Comparison of ENCODE assay signal across 11 cellular contexts in the genomic region with DNA sequence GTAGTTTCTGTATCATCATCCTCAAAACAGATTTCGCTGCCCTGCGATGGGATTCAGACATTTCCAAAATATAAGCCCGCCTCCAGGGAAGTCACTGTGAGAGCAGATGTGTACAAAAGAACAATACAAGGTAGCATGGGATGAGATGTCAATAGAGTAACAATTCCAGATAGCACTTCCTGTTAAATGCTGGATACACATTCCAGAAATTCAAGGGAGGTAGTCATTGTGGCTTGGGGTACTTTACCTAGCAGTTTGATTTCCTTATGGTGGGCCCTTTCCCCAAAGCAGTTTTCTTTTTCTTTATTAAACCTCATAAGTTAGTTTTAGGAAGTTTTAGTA. TPM values are rescaled to one million over a fixed set of nuclear protein-coding genes. Genes with fewer than 3 reads are reported as not detected.
DNase-seq lines count a peak whose midpoint lies in the region; ATAC-seq, FAIRE-seq and TF ChIP-seq lines count a peak whose summit lies in the region.
"Had no signal": no experiment of that assay in that cellular context is flagged by ENCODE, and none has a peak within 500 bp of the region (broad histone marks: within the 10 kb centered on the region; RNA-seq: fewer than 3 reads in every experiment).

No MANE protein-coding gene starts in this region.

- CTCF ChIA-PET in HepG2 (lab: Yijun Ruan, JAX; ENCODE audit: low intra/inter-chr PET ratio, low total read pairs): no interaction called here
- CTCF ChIA-PET in GM10248 (lab: Yijun Ruan, JAX): no interaction called here

- no peak overlapping the region for H3K9ac ChIP-seq in HepG2 (ENCODE audit: insufficient read depth, low read depth, low read length)

- no peaks in the 10 kb centered on the region for H3K27me3 ChIP-seq in bronchial epithelial cell (ENCODE audit: control insufficient read depth, insufficient read depth, low read length)
- H3K27me3 ChIP-seq in HepG2 (ENCODE audit: control insufficient read depth in 1 of 2, insufficient read depth in 2 of 2, low read length in 2 of 2): peaks cover 0 to 12% of the 10 kb centered on the region in 2 experiments; a peak in 2 of 5 replicates
- no peaks in the 10 kb centered on the region for H3K27me3 ChIP-seq in suprapubic skin

- ATAC-seq in HepG2: no peak
- no peak for ATAC-seq in HG02678 (IDR thresholded peaks at IDR 0.05; ENCODE audit: unreplicated experiment)

- POLR2A ChIA-PET in HepG2 (lab: Yijun Ruan, JAX): no interaction called here
- POLR2A ChIA-PET in GM10248 (lab: Yijun Ruan, JAX): no interaction called here

- peaks cover 16% of the 10 kb centered on the region for H3K4me1 ChIP-seq in HepG2 (ENCODE audit: insufficient read depth, low read length)
- peaks cover 57% of the 10 kb centered on the region for H3K4me1 ChIP-seq in suprapubic skin

- H3K4me3 ChIP-seq in bronchial epithelial cell (ENCODE audit: low read depth, low read length) (peak overlapping the region; percentile 65), HepG2 (replicated peaks in 1 of 3; ENCODE audit: insufficient read depth in 1 of 3, low read depth in 2 of 3, low read length in 3 of 3) (no peak overlapping the region; a peak in 1 of 6 replicates), suprapubic skin (peak overlapping the region; percentile 86)

- TF ChIP-seq CTCF in bronchial epithelial cell (IDR thresholded peaks at IDR 0.05; ENCODE audit: insufficient read depth, low read length, severe bottlenecking) (no peak), HepG2 (CRISPR knock-in tag; IDR thresholded peaks at IDR 0.05) (no peak), suprapubic skin (IDR thresholded peaks at IDR 0.05) (no peak), GM10248 (IDR thresholded peaks at IDR 0.05; ENCODE audit: control extremely low read depth, extremely low read depth, low read depth, missing control alignments) (no peak)

- in situ Hi-C loops in HepG2 (cut with HindIII; ENCODE audit: extremely low pct_ligation_motif_present, low pct_unique_long_range_greater_than_20kb): no loop called here

- TF ChIP-seq POLR2A in HepG2 (IDR thresholded peaks at IDR 0.05; ENCODE audit: insufficient read depth in 1 of 2, low read depth in 2 of 2, low read length in 2 of 2) (no peak), suprapubic skin (IDR thresholded peaks at IDR 0.05) (no peak)

- FAIRE-seq in HTR-8/SVneo (lab: Jason Lieb, UNC) (peak; percentile 70), bronchial epithelial cell (lab: Jason Lieb, UNC) (no peak), HepG2 (lab: Jason Lieb, UNC) (no peak)
- FAIRE-seq: urothelium cell line had no signal

- intact Hi-C loops in HepG2 (cut with micrococcal nuclease; ENCODE audit: unreplicated experiment): loop anchor here (5.0 to 10.0 kb wide), 3 partner anchors 120 to 188 kb away; a partner anchor contains a TSS

- H3K27ac ChIP-seq in HepG2 (ENCODE audit: extremely low read length, insufficient read depth, low read length) (no peak overlapping the region), suprapubic skin (peak overlapping the region; percentile 95)

- H4K20me1 ChIP-seq in HepG2 (ENCODE audit: insufficient read depth, low read length): no peaks in the 10 kb centered on the region; the same call in 1 of the 2 replicates

- TF ChIP-seq EP300 in HepG2 (IDR thresholded peaks at IDR 0.05; ENCODE audit: low read depth in 2 of 2, low read length in 2 of 2) (no peak), HepG2 (CRISPR knock-in tag; IDR thresholded peaks at IDR 0.05; ENCODE audit: borderline replicate concordance) (no peak), suprapubic skin (IDR thresholded peaks at IDR 0.05) (no peak)

- 43% methylated on average over 3 of the region's 3 CpGs for WGBS in HepG2 (ENCODE audit: low lambda C conversion rate)
- WGBS in suprapubic skin: 32% methylated on average over 3 of the region's 3 CpGs

- no peaks in the 10 kb centered on the region for H3K36me3 ChIP-seq in bronchial epithelial cell (ENCODE audit: control insufficient read depth, insufficient read depth, low read length)
- no peaks in the 10 kb centered on the region for H3K36me3 ChIP-seq in HepG2 (replicated peaks in 1 of 2; ENCODE audit: control insufficient read depth in 1 of 2, insufficient read depth in 2 of 2, low read length in 2 of 2)
- H3K36me3 ChIP-seq in suprapubic skin: no peaks in the 10 kb centered on the region

- no peak overlapping the region for H2AFZ ChIP-seq in HepG2 (ENCODE audit: low read length)

- peak overlapping the region; percentile 60; the same call in 1 of the 2 replicates for H3K4me2 ChIP-seq in HepG2 (ENCODE audit: low read depth, low read length)

- TF ChIP-seq RAD21 in HepG2 (CRISPR knock-in tag; IDR thresholded peaks at IDR 0.05): no peak

- H3K9me3 ChIP-seq in HepG2 (ENCODE audit: low read length) (no peaks in the 10 kb centered on the region), suprapubic skin (no peaks in the 10 kb centered on the region)

- DNase-seq in HTR-8/SVneo (ENCODE audit: insufficient read length, low spot score) (peak; percentile 23), bronchial epithelial cell (ENCODE audit: low read depth) (peak; percentile 31), HepG2 (ENCODE audit: low spot score) (no peak), suprapubic skin (ENCODE audit: low spot score in 2 of 2) (no peak), GM10248 (ENCODE audit: extremely low spot score) (no peak), hippocampal formation (lab: John Stamatoyannopoulos, UW) (no peak), GM19238 (ENCODE audit: insufficient read length, low spot score) (no peak)
- DNase-seq: activated CD4-positive, alpha-beta memory T cell treated with anti-CD3 and anti-CD28 coated beads, Interleukin-2, amount 10 ng/mL, durations not matched to agents 7 days and 5 days; effector memory CD4-positive, alpha-beta T cell had no signal

- no TSS peak for BruUV-seq in HepG2 (replicated peaks; lab: Mats Ljungman, UMichigan)

- no peaks in the 10 kb centered on the region for H3K79me2 ChIP-seq in HepG2 (ENCODE audit: insufficient read depth, low read length)

TF ChIP-seq in HepG2, 621 proteins besides CTCF, POLR2A, EP300 and RAD21:
- TF ChIP-seq SOX5 (CRISPR knock-in tag; IDR thresholded peaks at IDR 0.05; ENCODE audit: borderline replicate concordance): 0 out of 2 replicates have a peak, but pooled peaks have one; percentile 15
- TF ChIP-seq SOX13 (IDR thresholded peaks at IDR 0.05): no peak
- peak in 1 of 2 experiments; percentile 60; a peak in 1 of 4 replicates for TF ChIP-seq SOX13 (CRISPR knock-in tag; conservative IDR thresholded peaks at IDR 0.05 in 1 of 2, IDR thresholded peaks at IDR 0.05 in 1 of 2)
- TF ChIP-seq ZFP41 (CRISPR knock-in tag; IDR thresholded peaks at IDR 0.05; ENCODE audit: borderline replicate concordance): no peak

RNA-seq across cellular contexts. Expression of a gene that starts 2.5 kb away (rescaled TPM):
- 14.2 and 16.3 TPM in 2 replicates for total RNA-seq in bronchial epithelial cell
- 1.2 and 2.2 TPM in 2 replicates for total RNA-seq in HepG2 (2016; rRNA removed; fragmentation: Illumina TruSeq; extraction: Trizol)
- 1.1 TPM in 2 replicates for total RNA-seq in HepG2 (2016; cell fraction: cytosol; rRNA removed; fragmentation: Illumina TruSeq; extraction: Trizol; ENCODE audit: low read depth)
- total RNA-seq in HepG2 (2016; cell fraction: insoluble cytoplasmic fraction; rRNA removed; fragmentation: Illumina TruSeq; extraction: Trizol): 2.3 and 3.0 TPM in 2 replicates
- 1.4 TPM in 2 replicates for total RNA-seq in HepG2 (2016; cell fraction: membrane; rRNA removed; fragmentation: Illumina TruSeq; extraction: Trizol)
- 2.8 and 3.1 TPM in 2 replicates for total RNA-seq in HepG2 (2016; cell fraction: nucleus; rRNA removed; fragmentation: Illumina TruSeq; extraction: Trizol)
- 1.9 and 2.4 TPM in 2 replicates for polyA plus RNA-seq in HepG2 (2011; rRNA removed)
- 0.67 and 0.81 TPM in 2 replicates for polyA plus RNA-seq in HepG2 (2011; cell fraction: cytosol; rRNA removed)
- polyA plus RNA-seq in HepG2 (2011; cell fraction: nucleus; rRNA removed): 9.2 and 10.0 TPM in 2 replicates
- 1.4 and 1.6 TPM in 2 replicates for polyA plus RNA-seq in HepG2 (2012)
- 0.18 and 0.36 TPM in 2 replicates for polyA plus RNA-seq in HepG2 (2016; cell fraction: cytosol; fragmentation: Illumina TruSeq; extraction: Trizol; ENCODE audit: low read depth)
- polyA plus RNA-seq in HepG2 (2016; cell fraction: insoluble cytoplasmic fraction; fragmentation: Illumina TruSeq; extraction: Trizol; ENCODE audit: low read depth): 0.72 and 0.83 TPM in 2 replicates
- polyA plus RNA-seq in HepG2 (2016; cell fraction: membrane; fragmentation: Illumina TruSeq; extraction: Trizol; ENCODE audit: low read depth): 0.69 and 0.73 TPM in 2 replicates
- 3.2 and 4.7 TPM in 2 replicates for polyA plus RNA-seq in HepG2 (2016; cell fraction: nucleus; fragmentation: Illumina TruSeq; extraction: Trizol; ENCODE audit: insufficient read depth, low read depth)
- 2.2 and 14.0 TPM in 2 replicates for polyA minus RNA-seq in HepG2 (2011; rRNA and poly(A)+ RNA removed; ENCODE audit: low replicate concordance)
- 1.5 and 7.3 TPM in 2 replicates for polyA minus RNA-seq in HepG2 (2011; cell fraction: cytosol; rRNA and poly(A)+ RNA removed)
- polyA minus RNA-seq in HepG2 (2011; cell fraction: nucleus; rRNA and poly(A)+ RNA removed): 9.5 and 10.7 TPM in 2 replicates
- 10 to 100 TPM; 32.3 to 55.1 (median 43.3) TPM for total RNA-seq in suprapubic skin

Comparison
In these comparisons a context has a peak if more than half of its experiments do, and no peak if none do; other contexts are left out.
1. DNase-seq: peak in HTR-8/SVneo (single experiment) and bronchial epithelial cell (single experiment); none in HepG2 (single experiment), suprapubic skin (0 of 2), GM10248 (single experiment), hippocampal formation (0 of 2) and GM19238 (single experiment).
2. H3K4me3 ChIP-seq: peak in bronchial epithelial cell (single experiment) and suprapubic skin (single experiment); none in HepG2 (0 of 3).